1 cellular context compared by ENCODE assay signal in the genomic region with DNA sequence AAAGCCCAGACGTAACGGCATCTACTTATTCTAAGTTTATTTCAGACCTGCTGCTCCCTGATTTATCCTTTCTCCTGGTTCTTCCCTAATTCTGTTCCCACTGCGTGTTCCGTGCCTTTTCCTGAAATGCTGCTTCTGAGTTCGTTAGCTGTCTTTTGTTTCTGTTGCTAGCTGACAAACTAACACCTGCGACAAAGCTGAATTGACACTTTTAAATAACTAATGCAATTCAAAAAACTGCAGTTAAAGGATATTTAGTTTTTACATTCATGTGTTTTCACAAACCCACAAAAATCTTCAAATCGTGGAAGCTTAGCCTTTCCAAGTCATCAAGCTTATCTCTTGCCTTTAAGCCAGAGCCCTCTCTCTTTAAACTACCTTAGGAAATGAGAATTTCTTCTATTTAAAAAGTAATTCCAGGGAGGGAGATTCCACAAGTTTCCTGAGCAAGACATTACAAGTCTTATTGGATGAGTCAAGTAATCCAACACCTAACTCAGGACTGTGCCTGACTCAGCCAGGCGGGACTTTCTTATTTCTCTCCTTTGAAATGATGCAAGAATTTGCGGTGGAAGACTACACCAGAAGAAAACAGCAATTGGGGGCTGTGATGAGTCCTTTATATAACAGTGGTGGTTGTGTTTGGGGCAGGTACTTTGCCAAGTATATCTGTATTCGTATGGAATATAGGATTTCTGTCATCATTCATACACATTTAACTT.
TF ChIP-seq lines count a peak whose summit lies in the region.

No MANE protein-coding gene starts in this region.

TF ChIP-seq in WTC11, 78 proteins besides CTCF, POLR2A, EP300 and RAD21 (continued from another document):
- TF ChIP-seq, protein P1, sequence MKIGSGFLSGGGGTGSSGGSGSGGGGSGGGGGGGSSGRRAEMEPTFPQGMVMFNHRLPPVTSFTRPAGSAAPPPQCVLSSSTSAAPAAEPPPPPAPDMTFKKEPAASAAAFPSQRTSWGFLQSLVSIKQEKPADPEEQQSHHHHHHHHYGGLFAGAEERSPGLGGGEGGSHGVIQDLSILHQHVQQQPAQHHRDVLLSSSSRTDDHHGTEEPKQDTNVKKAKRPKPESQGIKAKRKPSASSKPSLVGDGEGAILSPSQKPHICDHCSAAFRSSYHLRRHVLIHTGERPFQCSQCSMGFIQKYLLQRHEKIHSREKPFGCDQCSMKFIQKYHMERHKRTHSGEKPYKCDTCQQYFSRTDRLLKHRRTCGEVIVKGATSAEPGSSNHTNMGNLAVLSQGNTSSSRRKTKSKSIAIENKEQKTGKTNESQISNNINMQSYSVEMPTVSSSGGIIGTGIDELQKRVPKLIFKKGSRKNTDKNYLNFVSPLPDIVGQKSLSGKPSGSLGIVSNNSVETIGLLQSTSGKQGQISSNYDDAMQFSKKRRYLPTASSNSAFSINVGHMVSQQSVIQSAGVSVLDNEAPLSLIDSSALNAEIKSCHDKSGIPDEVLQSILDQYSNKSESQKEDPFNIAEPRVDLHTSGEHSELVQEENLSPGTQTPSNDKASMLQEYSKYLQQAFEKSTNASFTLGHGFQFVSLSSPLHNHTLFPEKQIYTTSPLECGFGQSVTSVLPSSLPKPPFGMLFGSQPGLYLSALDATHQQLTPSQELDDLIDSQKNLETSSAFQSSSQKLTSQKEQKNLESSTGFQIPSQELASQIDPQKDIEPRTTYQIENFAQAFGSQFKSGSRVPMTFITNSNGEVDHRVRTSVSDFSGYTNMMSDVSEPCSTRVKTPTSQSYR (CRISPR knock-in tag; IDR thresholded peaks at IDR 0.05) = no peak
- TF ChIP-seq, protein P2, sequence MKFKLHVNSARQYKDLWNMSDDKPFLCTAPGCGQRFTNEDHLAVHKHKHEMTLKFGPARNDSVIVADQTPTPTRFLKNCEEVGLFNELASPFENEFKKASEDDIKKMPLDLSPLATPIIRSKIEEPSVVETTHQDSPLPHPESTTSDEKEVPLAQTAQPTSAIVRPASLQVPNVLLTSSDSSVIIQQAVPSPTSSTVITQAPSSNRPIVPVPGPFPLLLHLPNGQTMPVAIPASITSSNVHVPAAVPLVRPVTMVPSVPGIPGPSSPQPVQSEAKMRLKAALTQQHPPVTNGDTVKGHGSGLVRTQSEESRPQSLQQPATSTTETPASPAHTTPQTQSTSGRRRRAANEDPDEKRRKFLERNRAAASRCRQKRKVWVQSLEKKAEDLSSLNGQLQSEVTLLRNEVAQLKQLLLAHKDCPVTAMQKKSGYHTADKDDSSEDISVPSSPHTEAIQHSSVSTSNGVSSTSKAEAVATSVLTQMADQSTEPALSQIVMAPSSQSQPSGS (CRISPR knock-in tag; IDR thresholded peaks at IDR 0.05; ENCODE audit: borderline replicate concordance, low read depth) = no peak
- TF ChIP-seq ZNF423 (CRISPR knock-in tag; IDR thresholded peaks at IDR 0.05) = no peak
